3 cellular contexts compared by ENCODE assay signal in the genomic region with DNA sequence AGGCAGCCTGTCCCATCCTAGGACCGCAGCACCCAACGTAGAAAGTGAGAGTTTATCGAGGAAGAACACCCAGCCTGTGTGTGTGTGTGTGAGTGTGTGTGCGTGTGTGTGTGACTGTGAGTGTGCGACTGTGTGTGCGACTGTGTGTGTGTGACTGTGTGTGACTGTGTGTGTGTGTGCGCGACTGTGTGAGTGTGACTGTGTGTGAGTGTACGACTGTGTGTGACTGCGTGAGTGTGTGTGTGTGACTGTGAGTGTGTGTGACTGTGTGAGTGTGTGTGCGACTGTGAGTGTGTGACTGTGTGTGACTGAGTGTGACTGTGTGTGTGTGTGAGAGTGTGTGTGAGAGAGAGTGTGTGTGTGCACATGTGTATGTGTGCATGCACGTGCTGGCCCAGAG.
TF ChIP-seq lines count a peak whose summit lies in the region.

No MANE protein-coding gene starts in this region.

TF ChIP-seq in GM12891, 5 proteins besides CTCF, POLR2A, EP300 and RAD21:
- TF ChIP-seq POLR2AphosphoS5 (IDR thresholded peaks at IDR 0.05; ENCODE audit: low read depth, low read length) (no peak), POU2F2 (IDR thresholded peaks at IDR 0.05; ENCODE audit: low read depth, low read length) (no peak), SPI1 (IDR thresholded peaks at IDR 0.05; ENCODE audit: low read depth, low read length) (no peak), TAF1 (IDR thresholded peaks at IDR 0.05; ENCODE audit: low read depth, low read length) (no peak), PAX5 (IDR thresholded peaks at IDR 0.05; ENCODE audit: insufficient read depth, low read length, severe bottlenecking) (no peak)

TF ChIP-seq in IMR-90, 13 proteins besides CTCF, POLR2A, EP300 and RAD21:
- no peak for TF ChIP-seq MAFK (IDR thresholded peaks at IDR 0.05; ENCODE audit: low read depth, low read length)
- no peak for TF ChIP-seq RFX5 (IDR thresholded peaks at IDR 0.05; ENCODE audit: low read depth, low read length)
- TF ChIP-seq MXI1 (IDR thresholded peaks at IDR 0.05; ENCODE audit: borderline replicate concordance, low read depth, low read length) = no peak
- TF ChIP-seq, protein P1, sequence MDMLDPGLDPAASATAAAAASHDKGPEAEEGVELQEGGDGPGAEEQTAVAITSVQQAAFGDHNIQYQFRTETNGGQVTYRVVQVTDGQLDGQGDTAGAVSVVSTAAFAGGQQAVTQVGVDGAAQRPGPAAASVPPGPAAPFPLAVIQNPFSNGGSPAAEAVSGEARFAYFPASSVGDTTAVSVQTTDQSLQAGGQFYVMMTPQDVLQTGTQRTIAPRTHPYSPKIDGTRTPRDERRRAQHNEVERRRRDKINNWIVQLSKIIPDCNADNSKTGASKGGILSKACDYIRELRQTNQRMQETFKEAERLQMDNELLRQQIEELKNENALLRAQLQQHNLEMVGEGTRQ (IDR thresholded peaks at IDR 0.05; ENCODE audit: low read depth, low read length) = no peak
- TF ChIP-seq SMC3 (IDR thresholded peaks at IDR 0.05; ENCODE audit: low read depth, low read length) = no peak
- no peak for TF ChIP-seq MAZ (IDR thresholded peaks at IDR 0.05; ENCODE audit: borderline replicate concordance, low read depth, low read length)
- no peak for TF ChIP-seq CEBPB (IDR thresholded peaks at IDR 0.05; ENCODE audit: low read depth, low read length)
- TF ChIP-seq BHLHE40 (IDR thresholded peaks at IDR 0.05; ENCODE audit: low read depth, low read length) = no peak
- TF ChIP-seq CHD1 (IDR thresholded peaks at IDR 0.05; ENCODE audit: low read depth, low read length) = no peak
- no peak for TF ChIP-seq FOS (IDR thresholded peaks at IDR 0.05; ENCODE audit: low read depth, low read length)
- TF ChIP-seq, protein P2, sequence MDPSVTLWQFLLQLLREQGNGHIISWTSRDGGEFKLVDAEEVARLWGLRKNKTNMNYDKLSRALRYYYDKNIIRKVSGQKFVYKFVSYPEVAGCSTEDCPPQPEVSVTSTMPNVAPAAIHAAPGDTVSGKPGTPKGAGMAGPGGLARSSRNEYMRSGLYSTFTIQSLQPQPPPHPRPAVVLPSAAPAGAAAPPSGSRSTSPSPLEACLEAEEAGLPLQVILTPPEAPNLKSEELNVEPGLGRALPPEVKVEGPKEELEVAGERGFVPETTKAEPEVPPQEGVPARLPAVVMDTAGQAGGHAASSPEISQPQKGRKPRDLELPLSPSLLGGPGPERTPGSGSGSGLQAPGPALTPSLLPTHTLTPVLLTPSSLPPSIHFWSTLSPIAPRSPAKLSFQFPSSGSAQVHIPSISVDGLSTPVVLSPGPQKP (IDR thresholded peaks at IDR 0.05; ENCODE audit: borderline replicate concordance, low read depth, low read length) = no peak
- TF ChIP-seq RCOR1 (IDR thresholded peaks at IDR 0.05; ENCODE audit: insufficient replicate concordance, low read length) = no peak
- TF ChIP-seq NFE2L2 (IDR thresholded peaks at IDR 0.05; ENCODE audit: low read depth, low read length) = no peak
TF ChIP-seq in IMR-90: peak in this region for 0.

TF ChIP-seq in H1, 55 proteins besides CTCF, POLR2A, EP300 and RAD21:
- no peak for TF ChIP-seq YY1 (IDR thresholded peaks at IDR 0.05; ENCODE audit: low read depth, low read length)
TF ChIP-seq in H1: peak in this region for 0.
